In genomic region chr3:126252373-126252772, GRCh38 we compare ENCODE assay signal across 22 cellular contexts.
"Had no signal": no experiment of that assay in that cellular context is flagged by ENCODE, and none has a peak within 500 bp of the region (broad histone marks: within the 10 kb centered on the region; RNA-seq: fewer than 3 reads in every experiment).

No MANE protein-coding gene starts in this region.

- H3K4me3 Mint-ChIP-seq: IgD-negative memory B cell had no signal

- H3K27me3 Mint-ChIP-seq: IgD-negative memory B cell had no signal

- ATAC-seq: K562, SK-N-SH treated with all-trans-retinoic acid at 6 μM for 48 hours had no signal

- H3K27me3 ChIP-seq: MG63 had no signal

- H3K27ac ChIP-seq: HL-60, KMS-11 had no signal

- H3K4me2 ChIP-seq: KMS-11 had no signal

- H3K27ac Mint-ChIP-seq: IgD-negative memory B cell had no signal

- H3K9ac ChIP-seq: KMS-11 had no signal

- H3K36me3 ChIP-seq: MG63 had no signal

- H3K4me3 ChIP-seq: K562, MG63 had no signal

- DNase-seq: Kasumi-1, MG63, NCI-H1092, NCI-H1105 treated with DMSO at 0.1 percent for 48 hours, NCI-H1417 treated with DMSO at 0.1 percent for 48 hours, NCI-H146, NCI-H1694 treated with DMSO at 0.1 percent for 48 hours, NCI-H1930, NCI-H2081, NCI-H2107, NCI-H2227 treated with DMSO at 0.1 percent for 48 hours, NCI-H510A, NCI-H524 treated with DMSO at 0.1 percent for 48 hours, NCI-H69, NCI-H774, RPMI8226, SHP77 had no signal
